Comparison of ENCODE assay signal across 10 cellular contexts in the genomic region with DNA sequence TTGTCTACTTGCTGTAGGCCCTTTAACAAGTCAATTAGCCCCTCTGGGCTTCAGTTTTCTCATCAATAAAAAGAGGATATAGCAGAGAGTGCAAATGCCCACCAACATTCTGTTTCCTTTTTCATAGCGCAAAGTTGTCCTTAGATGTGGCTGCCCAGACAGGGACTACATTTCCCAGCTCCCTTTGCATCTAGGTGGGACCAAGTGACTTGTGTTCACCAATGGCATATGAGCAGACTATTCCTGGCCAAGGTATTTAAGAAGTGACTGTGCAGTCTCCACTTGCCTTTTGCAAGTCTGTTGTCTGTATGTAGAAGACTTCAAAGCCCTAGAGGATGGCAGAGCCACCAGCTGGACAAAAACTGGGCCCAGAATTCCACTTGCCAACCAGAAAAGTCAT. TPM values are rescaled to one million over a fixed set of nuclear protein-coding genes. Genes with fewer than 3 reads are reported as not detected.
DNase-seq lines count a peak whose midpoint lies in the region; ATAC-seq and TF ChIP-seq lines count a peak whose summit lies in the region.
"Had no signal": no experiment of that assay in that cellular context is flagged by ENCODE, and none has a peak within 500 bp of the region (broad histone marks: within the 10 kb centered on the region; RNA-seq: fewer than 3 reads in every experiment).

No MANE protein-coding gene starts in this region.

- no peaks in the 10 kb centered on the region for H3K4me1 Mint-ChIP-seq in activated naive CD4-positive, alpha-beta T cell treated with anti-CD3 and anti-CD28 coated beads for 36 hours (ENCODE audit: low read depth)
- no peaks in the 10 kb centered on the region for H3K4me1 Mint-ChIP-seq in effector memory CD8-positive, alpha-beta T cell (ENCODE audit: low read depth in 2 of 2)
- H3K4me1 Mint-ChIP-seq: brain had no signal

- H3K27me3 Mint-ChIP-seq in activated naive CD4-positive, alpha-beta T cell treated with anti-CD3 and anti-CD28 coated beads for 36 hours (ENCODE audit: low read depth): no peaks in the 10 kb centered on the region
- H3K27me3 Mint-ChIP-seq in effector memory CD8-positive, alpha-beta T cell: peaks cover 21 to 22% of the 10 kb centered on the region in 2 donors

- no peak for TF ChIP-seq POLR2A in NB4 (IDR thresholded peaks at IDR 0.05; ENCODE audit: extremely low read depth, insufficient read length)

- H3K27me3 ChIP-seq in skeletal muscle tissue (ENCODE audit: control insufficient read depth in 3 of 3, insufficient read depth in 3 of 3, low read length in 3 of 3): peaks cover 0 to 2% (median 0%) of the 10 kb centered on the region in 3 donors

- H3K9me3 Mint-ChIP-seq in activated naive CD4-positive, alpha-beta T cell treated with anti-CD3 and anti-CD28 coated beads for 36 hours: no peaks in the 10 kb centered on the region
- no peaks in the 10 kb centered on the region for H3K9me3 Mint-ChIP-seq in effector memory CD8-positive, alpha-beta T cell
- H3K9me3 Mint-ChIP-seq: brain had no signal

- no peak overlapping the region for H3K4me3 ChIP-seq in NB4 (ENCODE audit: low read depth, low read length)
- no peak overlapping the region for H3K4me3 ChIP-seq in skeletal muscle tissue (ENCODE audit: low read length in 3 of 3)

- TF ChIP-seq CTCF in NB4 (IDR thresholded peaks at IDR 0.05; ENCODE audit: low read depth, low read length): no peak

- CTCF ChIA-PET in activated naive CD4-positive, alpha-beta T cell treated with anti-CD3 and anti-CD28 coated beads for 36 hours (lab: Charles Lee): interaction anchor here (0.6 to 1.5 kb wide), 3 partner anchors 11 to 136 kb away, joined by 4 to 5 read pairs (median 4); no protein-coding TSS in a partner anchor

- ATAC-seq in effector memory CD8-positive, alpha-beta T cell (replicated peaks): peak; percentile 65
- ATAC-seq in HG03280 (IDR thresholded peaks at IDR 0.05; ENCODE audit: unreplicated experiment) (no peak), GM18867 (IDR thresholded peaks at IDR 0.05; ENCODE audit: unreplicated experiment) (no peak)

- H3K27ac Mint-ChIP-seq in activated naive CD4-positive, alpha-beta T cell treated with anti-CD3 and anti-CD28 coated beads for 36 hours: no peak overlapping the region
- H3K27ac Mint-ChIP-seq in effector memory CD8-positive, alpha-beta T cell: no peak overlapping the region
- H3K27ac Mint-ChIP-seq: brain had no signal

- no peak overlapping the region for H3K9ac ChIP-seq in skeletal muscle tissue (ENCODE audit: low read depth in 1 of 3, low read length in 3 of 3)

- intact Hi-C loops in activated naive CD4-positive, alpha-beta T cell treated with anti-CD3 and anti-CD28 coated beads for 36 hours (cut with micrococcal nuclease): no loop called here

- H3K36me3 Mint-ChIP-seq in activated naive CD4-positive, alpha-beta T cell treated with anti-CD3 and anti-CD28 coated beads for 36 hours (ENCODE audit: low read depth): no peaks in the 10 kb centered on the region
- H3K36me3 Mint-ChIP-seq in effector memory CD8-positive, alpha-beta T cell (ENCODE audit: insufficient read depth): no peaks in the 10 kb centered on the region

- no peak overlapping the region for H3K4me3 Mint-ChIP-seq in activated naive CD4-positive, alpha-beta T cell treated with anti-CD3 and anti-CD28 coated beads for 36 hours
- H3K4me3 Mint-ChIP-seq in effector memory CD8-positive, alpha-beta T cell: no peak overlapping the region
- H3K4me3 Mint-ChIP-seq: brain had no signal

- H3K9me3 ChIP-seq in skeletal muscle tissue (ENCODE audit: control insufficient read depth in 3 of 3, low read length in 3 of 3): no peaks in the 10 kb centered on the region

- H3K4me1 ChIP-seq in skeletal muscle tissue (ENCODE audit: control insufficient read depth in 3 of 3, insufficient read depth in 3 of 3, low read length in 3 of 3): peaks cover 0 to 3% (median 0%) of the 10 kb centered on the region in 3 donors

- peak overlapping the region; percentile 37 for H3K27ac ChIP-seq in skeletal muscle tissue (ENCODE audit: low read depth, low read length)

- H3K36me3 ChIP-seq in skeletal muscle tissue (ENCODE audit: control insufficient read depth in 3 of 3, insufficient read depth in 3 of 3, low read length in 3 of 3): no peaks in the 10 kb centered on the region

- DNase-seq in activated naive CD4-positive, alpha-beta T cell treated with anti-CD3 and anti-CD28 coated beads for 36 hours: peak; percentile 37
- DNase-seq in activated naive CD4-positive, alpha-beta T cell treated with Interleukin-2 at 50 U/mL for 16 hours: no peak
- peak; percentile 60 for DNase-seq in NB4 (ENCODE audit: low read depth)
- no peak for DNase-seq in effector memory CD8-positive, alpha-beta T cell
- DNase-seq in activated CD4-positive, CD25-positive, alpha-beta regulatory T cell treated with anti-CD3 and anti-CD28 coated beads, Interleukin-2, amount 50 U/mL, for 72 hours: no peak

RNA-seq across cellular contexts. Expression of a gene that starts 59.7 kb away (rescaled TPM):
- not detected for total RNA-seq in activated naive CD4-positive, alpha-beta T cell treated with anti-CD3 and anti-CD28 coated beads for 36 hours
- total RNA-seq in skeletal muscle tissue: not detected
- total RNA-seq: LHCN-M2 had no signal

Comparison
In these comparisons a context has a peak if more than half of its experiments do, and no peak if none do; other contexts are left out.
1. DNase-seq: peak in activated naive CD4-positive, alpha-beta T cell treated with anti-CD3 and anti-CD28 coated beads for 36 hours (single experiment) and NB4 (single experiment); none in activated naive CD4-positive, alpha-beta T cell treated with Interleukin-2 at 50 U/mL for 16 hours (single experiment), effector memory CD8-positive, alpha-beta T cell (0 of 3) and activated CD4-positive, CD25-positive, alpha-beta regulatory T cell treated with anti-CD3 and anti-CD28 coated beads, Interleukin-2, amount 50 U/mL, for 72 hours (single experiment).